In the genomic region with DNA sequence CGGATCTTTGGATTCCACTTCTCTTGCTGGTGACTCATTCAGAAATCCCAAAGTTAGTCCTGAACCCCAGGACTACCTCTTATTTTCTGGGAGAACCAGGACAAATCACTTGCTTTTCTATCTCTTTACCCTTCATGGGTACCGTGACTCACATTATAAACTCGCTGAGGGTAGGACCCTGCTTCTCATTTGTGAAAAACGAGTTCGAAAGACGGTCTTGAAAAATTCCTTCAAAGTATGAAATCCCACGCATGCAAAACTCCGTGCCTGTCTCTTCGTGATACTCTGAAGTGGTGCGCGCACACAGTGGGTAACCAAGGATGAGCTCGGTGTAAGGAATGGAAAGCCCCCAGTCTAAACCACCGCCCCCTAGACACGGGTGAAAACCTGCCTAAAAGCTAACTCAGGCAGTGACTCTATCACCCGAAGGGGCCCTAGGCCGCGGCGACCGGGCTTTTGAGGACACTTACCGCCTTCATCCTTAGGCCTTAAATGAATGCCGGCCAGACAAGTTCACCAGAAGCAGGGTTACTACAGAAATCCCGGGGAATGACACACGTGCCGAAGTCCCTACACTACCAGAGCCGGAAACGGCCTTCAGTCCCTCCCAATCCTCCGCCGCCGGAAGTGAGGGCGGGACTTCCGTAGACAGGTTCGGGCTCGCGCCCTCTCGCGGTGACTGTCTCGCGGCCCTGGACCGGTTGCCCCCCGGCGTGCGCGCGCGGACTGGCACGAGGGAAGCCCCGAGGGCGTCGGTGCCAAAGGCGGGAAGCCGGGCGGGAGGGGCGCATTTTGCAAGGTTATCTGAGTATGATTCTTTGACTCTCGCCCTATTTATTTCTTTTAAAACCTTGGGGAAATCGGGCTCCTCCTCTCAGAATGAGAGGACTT, we compare ENCODE assay signal across 8 cellular contexts. TPM values are rescaled to one million over a fixed set of nuclear protein-coding genes. Genes with fewer than 3 reads are reported as not detected.
A peak's percentile ranks its signal among the peaks of the same experiment; 100 is the strongest.
DNase-seq lines count a peak whose midpoint lies in the region; ATAC-seq and TF ChIP-seq lines count a peak whose summit lies in the region.

A gene with protein sequence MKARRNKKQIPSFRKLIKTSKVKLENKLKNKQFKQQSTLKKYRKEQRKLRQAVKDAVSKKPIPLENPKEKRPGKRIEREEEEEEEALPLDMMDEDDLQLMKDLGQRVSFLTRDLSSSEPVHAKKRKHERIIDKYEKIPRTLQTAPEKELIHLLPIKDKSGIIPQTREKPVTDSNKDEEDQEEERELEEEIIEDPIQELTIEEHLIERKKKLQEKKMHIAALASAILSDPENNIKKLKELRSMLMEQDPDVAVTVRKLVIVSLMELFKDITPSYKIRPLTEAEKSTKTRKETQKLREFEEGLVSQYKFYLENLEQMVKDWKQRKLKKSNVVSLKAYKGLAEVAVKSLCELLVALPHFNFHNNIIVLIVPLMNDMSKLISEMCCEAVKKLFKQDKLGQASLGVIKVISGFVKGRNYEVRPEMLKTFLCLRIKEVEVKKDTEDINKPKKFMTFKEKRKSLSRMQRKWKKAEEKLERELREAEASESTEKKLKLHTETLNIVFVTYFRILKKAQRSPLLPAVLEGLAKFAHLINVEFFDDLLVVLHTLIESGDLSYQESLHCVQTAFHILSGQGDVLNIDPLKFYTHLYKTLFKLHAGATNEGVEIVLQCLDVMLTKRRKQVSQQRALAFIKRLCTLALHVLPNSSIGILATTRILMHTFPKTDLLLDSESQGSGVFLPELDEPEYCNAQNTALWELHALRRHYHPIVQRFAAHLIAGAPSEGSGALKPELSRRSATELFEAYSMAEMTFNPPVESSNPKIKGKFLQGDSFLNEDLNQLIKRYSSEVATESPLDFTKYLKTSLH (minus strand): TSS at position 580 of the 891 bp plus-strand sequence. CDS start 101 bp downstream, at position 479.

- H3K9ac ChIP-seq in smooth muscle cell (ENCODE audit: low read depth), result peak within 1 kb of the TSS; percentile 82

- H3K9me3 ChIP-seq in smooth muscle cell (replicated peaks; ENCODE audit: low read depth), result no peaks in the 10 kb centered on the region

- no peaks in the 10 kb centered on the region for H3K36me3 ChIP-seq in smooth muscle cell (ENCODE audit: low read depth)

- H3K4me2 ChIP-seq in smooth muscle cell, result peak within 1 kb of the TSS; percentile 86

- TF ChIP-seq CTCF in WI38 (IDR thresholded peaks at IDR 0.05; ENCODE audit: low read depth, low read length) (peak; percentile 71), cardiac fibroblast (IDR thresholded peaks at IDR 0.05; ENCODE audit: low read depth, low read length) (peak; percentile 48), smooth muscle cell (IDR thresholded peaks at IDR 0.05; ENCODE audit: borderline replicate concordance, insufficient read depth, poor library complexity, severe bottlenecking) (peak; percentile 88)

- H3K79me2 ChIP-seq in smooth muscle cell (ENCODE audit: low read depth), result peaks cover 20% of the 10 kb centered on the region

- H2AFZ ChIP-seq in smooth muscle cell (ENCODE audit: low read depth), result peak within 1 kb of the TSS; percentile 99

- peak; percentile 94 for ATAC-seq in GM18870 (IDR thresholded peaks at IDR 0.05; ENCODE audit: unreplicated experiment)
- ATAC-seq in HG03135 (IDR thresholded peaks at IDR 0.05; ENCODE audit: unreplicated experiment), result peak; percentile 100

- peaks cover 12% of the 10 kb centered on the region for H3K4me1 ChIP-seq in smooth muscle cell (ENCODE audit: low read depth)

- peaks cover 17% of the 10 kb centered on the region for H3F3A ChIP-seq in smooth muscle cell (ENCODE audit: low read depth)

- peak within 1 kb of the TSS; percentile 90 for H3K27ac ChIP-seq in smooth muscle cell (ENCODE audit: low read depth)

- H3K27me3 ChIP-seq in smooth muscle cell (ENCODE audit: low read depth), result no peaks in the 10 kb centered on the region

- WGBS in smooth muscle cell (ENCODE audit: low lambda C conversion rate), result under 1% methylated on average over 46 of the region's 55 CpGs

- DNase-seq in AG08395 (ENCODE audit: low spot score) (peak; percentile 94), NCI-H2227 (lab: John Stamatoyannopoulos, UW; ENCODE audit: unreplicated experiment) (peak; percentile 95), cardiac fibroblast (ENCODE audit: low read depth in 2 of 2) (peak; percentile 94 to 96), iPS-NIHi7 (ENCODE audit: extremely low spot score) (peak; percentile 97), smooth muscle cell (lab: John Stamatoyannopoulos, UW; ENCODE audit: unreplicated experiment) (peak; percentile 85)

- peak within 1 kb of the TSS; percentile 62 for H3K4me3 ChIP-seq in WI38 (ENCODE audit: low read depth, low read length)
- H3K4me3 ChIP-seq in cardiac fibroblast (replicated peaks in 1 of 2; ENCODE audit: low read depth in 2 of 2, low read length in 2 of 2), result peak within 1 kb of the TSS; percentile 74 to 88
- peak within 1 kb of the TSS; percentile 55 for H3K4me3 ChIP-seq in smooth muscle cell

- peaks cover 20% of the 10 kb centered on the region for H4K20me1 ChIP-seq in smooth muscle cell (ENCODE audit: low read depth)

RNA-seq across cellular contexts. Expression of the gene that starts here (rescaled TPM):
- 21.6 and 27.3 TPM in 2 replicates for total RNA-seq in smooth muscle cell
- 8.7 and 8.8 TPM in 2 replicates for polyA plus RNA-seq in smooth muscle cell

Comparison
In these comparisons a context has a peak if more than half of its experiments do, and no peak if none do; other contexts are left out.
1. Peak in every context shown above with its lines: DNase-seq, ATAC-seq, H3K4me3 ChIP-seq and H3K27ac ChIP-seq.